Comparison of ENCODE assay signal across 23 cellular contexts in the genomic region with DNA sequence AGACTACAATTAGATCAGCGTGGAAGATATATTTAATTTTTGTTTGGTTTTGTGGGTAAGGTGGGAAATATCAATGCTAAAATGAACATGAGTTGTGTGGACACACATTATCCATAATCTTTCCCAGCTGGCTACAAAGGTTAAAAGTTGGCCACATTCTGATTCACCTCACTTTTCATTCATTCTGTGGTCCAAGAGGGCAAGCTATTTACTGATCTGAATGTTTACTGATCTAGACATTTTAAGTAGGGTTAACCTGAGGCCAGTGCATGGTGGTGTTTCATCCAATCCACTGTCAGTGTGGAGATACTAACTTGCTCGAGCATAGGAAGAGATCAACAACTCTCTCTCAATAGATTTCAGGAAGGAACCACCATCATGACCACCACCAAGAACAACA.
DNase-seq lines count a peak whose midpoint lies in the region; ATAC-seq, FAIRE-seq and TF ChIP-seq lines count a peak whose summit lies in the region.
"Had no signal": no experiment of that assay in that cellular context is flagged by ENCODE, and none has a peak within 500 bp of the region (broad histone marks: within the 10 kb centered on the region; RNA-seq: fewer than 3 reads in every experiment).

No MANE protein-coding gene starts in this region.

- H3K36me3 ChIP-seq in muscle layer of duodenum (ENCODE audit: control insufficient read depth in 1 of 2, insufficient read depth in 2 of 2, low read length in 2 of 2), result peaks cover 13 to 18% of the 10 kb centered on the region in 2 donors
- H3K36me3 ChIP-seq in kidney (ENCODE audit: control insufficient read depth in 1 of 2, insufficient read depth in 2 of 2, low read length in 2 of 2), result peaks cover 3 to 10% of the 10 kb centered on the region in 2 donors

- no peak overlapping the region for H3K9ac ChIP-seq in kidney (ENCODE audit: low read length in 2 of 2)

- TF ChIP-seq CTCF in kidney (IDR thresholded peaks at IDR 0.05; ENCODE audit: borderline replicate concordance, extremely low read depth, insufficient read depth), result no peak

- FAIRE-seq in urothelium cell line (lab: Jason Lieb, UNC), result peak; percentile 95
- FAIRE-seq in kidney (lab: Jason Lieb, UNC), result no peak
- FAIRE-seq: colon, K562 had no signal

- no peak for ATAC-seq in HG03139 (IDR thresholded peaks at IDR 0.05; ENCODE audit: unreplicated experiment)
- ATAC-seq: body of pancreas, K562 had no signal

- H3K27ac ChIP-seq in epithelial cell of prostate (peak overlapping the region; percentile 86), muscle layer of duodenum (ENCODE audit: low read length) (peak overlapping the region; percentile 1), kidney (ENCODE audit: low read depth in 2 of 2, low read length in 2 of 2) (no peak overlapping the region)
- H3K27ac ChIP-seq: RWPE1, vagina had no signal

- H3K4me1 ChIP-seq in muscle layer of duodenum (ENCODE audit: control insufficient read depth in 1 of 2, insufficient read depth in 2 of 2, low read length in 2 of 2) (peaks cover 0 to 5% of the 10 kb centered on the region in 2 donors), kidney (ENCODE audit: control insufficient read depth in 1 of 2, insufficient read depth in 1 of 2, low read depth in 1 of 2, low read length in 2 of 2) (peaks cover 0 to 14% of the 10 kb centered on the region in 2 donors)

- intact Hi-C loops in kidney (cut with DNase I), result no loop called here

- H3K4me3 ChIP-seq in muscle layer of duodenum (ENCODE audit: low read depth in 1 of 2, low read length in 2 of 2), result no peak overlapping the region
- no peak overlapping the region for H3K4me3 ChIP-seq in kidney (ENCODE audit: low read length in 2 of 2)
- H3K4me3 ChIP-seq: body of pancreas, K562, vagina had no signal

- DNase-seq in LHCN-M2 (ENCODE audit: low read depth), result peak; percentile 14
- no peak for DNase-seq in epithelial cell of prostate (ENCODE audit: low read depth, low spot score)
- no peak for DNase-seq in urothelium cell line (ENCODE audit: low spot score)
- no peak for DNase-seq in DMS153 (lab: John Stamatoyannopoulos, UW)
- no peak for DNase-seq in kidney
- DNase-seq: activated CD4-positive, alpha-beta T cell treated with anti-CD3 and anti-CD28 coated beads, Interleukin-2, amount 50 U/mL, for 48 hours; activated CD4-positive, CD25-positive, alpha-beta regulatory T cell; activated CD8-positive, alpha-beta memory T cell treated with anti-CD3 and anti-CD28 coated beads, Interleukin-2, amount 50 U/mL, for 48 hours; activated naive CD8-positive, alpha-beta T cell treated with anti-CD3 and anti-CD28 coated beads for 36 hours; body of pancreas; effector memory CD4-positive, alpha-beta T cell; GDM1; MV-4-11; NCI-H1694; NCI-H2171 treated with DMSO at 0.1 percent for 48 hours; NCI-H526; retina had no signal

- H3K9me3 ChIP-seq in muscle layer of duodenum (ENCODE audit: control insufficient read depth in 1 of 2, low read length in 2 of 2) (no peaks in the 10 kb centered on the region), kidney (ENCODE audit: control insufficient read depth in 1 of 2, low read length in 2 of 2) (no peaks in the 10 kb centered on the region)
- H3K9me3 ChIP-seq: body of pancreas, vagina had no signal

- H3K27me3 ChIP-seq in muscle layer of duodenum (ENCODE audit: low read depth, low read length), result no peaks in the 10 kb centered on the region
- H3K27me3 ChIP-seq: body of pancreas, vagina had no signal

Comparison
In these comparisons a context has a peak if more than half of its experiments do, and no peak if none do; other contexts are left out.
1. H3K27ac ChIP-seq: peak in epithelial cell of prostate (single experiment) and muscle layer of duodenum (single experiment); none in kidney (0 of 2).